1 cellular context compared by ENCODE assay signal in genomic region chr1:215226755-215227154, GRCh38.
TF ChIP-seq lines count a peak whose summit lies in the region.

No MANE protein-coding gene starts in this region.

TF ChIP-seq in SK-N-SH treated with all-trans-retinoic acid at 6 μM for 48 hours, 23 proteins besides CTCF, POLR2A, EP300 and RAD21 (continued from another document):
- TF ChIP-seq POU6F1 (CRISPR knock-in tag; IDR thresholded peaks at IDR 0.05; ENCODE audit: borderline replicate concordance, low read depth) (no peak), ZFP3 (CRISPR knock-in tag; IDR thresholded peaks at IDR 0.05) (no peak), CSRNP3 (CRISPR knock-in tag; IDR thresholded peaks at IDR 0.05) (no peak), TSHZ2 (CRISPR knock-in tag; IDR thresholded peaks at IDR 0.05) (no peak), ZC3H10 (CRISPR knock-in tag; IDR thresholded peaks at IDR 0.05) (no peak), ZNF8 (CRISPR knock-in tag; IDR thresholded peaks at IDR 0.05) (no peak), ZNF565 (CRISPR knock-in tag; conservative IDR thresholded peaks at IDR 0.05; ENCODE audit: low read depth) (no peak)
